2 cellular contexts compared by ENCODE assay signal in genomic region chr1:44812822-44813543, GRCh38.
TF ChIP-seq lines count a peak whose summit lies in the region.

No MANE protein-coding gene starts in this region.

TF ChIP-seq in IMR-90, 13 proteins besides CTCF, POLR2A, EP300 and RAD21:
- no peak for TF ChIP-seq CEBPB (IDR thresholded peaks at IDR 0.05; ENCODE audit: low read depth, low read length)
- TF ChIP-seq MAFK (IDR thresholded peaks at IDR 0.05; ENCODE audit: low read depth, low read length): no peak
- TF ChIP-seq MAZ (IDR thresholded peaks at IDR 0.05; ENCODE audit: borderline replicate concordance, low read depth, low read length): no peak
- no peak for TF ChIP-seq ELK1 (IDR thresholded peaks at IDR 0.05; ENCODE audit: borderline replicate concordance, low read depth, low read length)
- no peak for TF ChIP-seq BHLHE40 (IDR thresholded peaks at IDR 0.05; ENCODE audit: low read depth, low read length)
- TF ChIP-seq MXI1 (IDR thresholded peaks at IDR 0.05; ENCODE audit: borderline replicate concordance, low read depth, low read length): no peak
- TF ChIP-seq CHD1 (IDR thresholded peaks at IDR 0.05; ENCODE audit: low read depth, low read length): no peak
- no peak for TF ChIP-seq USF2 (IDR thresholded peaks at IDR 0.05; ENCODE audit: low read depth, low read length)
- no peak for TF ChIP-seq NFE2L2 (IDR thresholded peaks at IDR 0.05; ENCODE audit: low read depth, low read length)
- no peak for TF ChIP-seq SMC3 (IDR thresholded peaks at IDR 0.05; ENCODE audit: low read depth, low read length)
- no peak for TF ChIP-seq RFX5 (IDR thresholded peaks at IDR 0.05; ENCODE audit: low read depth, low read length)
- no peak for TF ChIP-seq RCOR1 (IDR thresholded peaks at IDR 0.05; ENCODE audit: insufficient replicate concordance, low read length)
- TF ChIP-seq FOS (IDR thresholded peaks at IDR 0.05; ENCODE audit: low read depth, low read length): no peak

TF ChIP-seq in GM12878, 131 proteins besides CTCF, POLR2A, EP300 and RAD21:
- TF ChIP-seq USF1 (IDR thresholded peaks at IDR 0.05; ENCODE audit: borderline replicate concordance, extremely low read length, insufficient read depth, low read depth, low read length): no peak
- TF ChIP-seq PBX3 (IDR thresholded peaks at IDR 0.05; ENCODE audit: insufficient replicate concordance, low read depth, low read length): no peak
- no peak for TF ChIP-seq PRDM15 (CRISPR knock-in tag; IDR thresholded peaks at IDR 0.05)
- TF ChIP-seq SREBF1 (IDR thresholded peaks at IDR 0.05; ENCODE audit: low read length): no peak
TF ChIP-seq in GM12878: peak in this region for 0.
